In the genomic region with DNA sequence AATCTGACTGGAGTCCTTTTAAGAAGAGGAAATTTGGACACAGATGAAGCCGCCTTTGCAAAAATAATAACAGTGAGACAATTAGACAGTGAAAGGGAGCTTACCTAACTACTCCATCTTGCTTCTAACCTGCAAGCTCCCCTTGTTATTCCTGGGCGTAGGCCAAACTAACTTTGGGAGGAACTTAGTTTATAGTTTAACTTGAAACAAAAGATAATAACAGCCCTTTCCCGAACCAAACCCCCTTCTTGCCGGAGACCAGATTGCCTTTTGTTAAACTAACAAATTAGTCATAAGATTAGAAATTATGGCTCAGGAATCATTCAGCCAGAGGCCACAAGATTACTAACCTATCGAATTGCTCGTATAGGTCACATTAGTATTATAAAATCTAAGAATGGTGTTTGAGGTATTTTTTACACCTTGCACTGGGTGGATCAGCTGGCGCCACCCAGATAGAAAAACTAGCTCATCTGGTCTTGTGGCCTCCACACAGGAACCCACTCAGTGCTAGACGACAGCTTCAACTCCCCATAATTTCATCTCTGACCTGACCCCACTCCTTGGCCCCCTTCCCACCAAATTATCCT, we compare ENCODE assay signal across 1 cellular context.
TF ChIP-seq lines count a peak whose summit lies in the region.

No MANE protein-coding gene starts in this region.

TF ChIP-seq in IMR-90, 13 proteins besides CTCF, POLR2A, EP300 and RAD21 (continued from another document):
- TF ChIP-seq, protein P1, sequence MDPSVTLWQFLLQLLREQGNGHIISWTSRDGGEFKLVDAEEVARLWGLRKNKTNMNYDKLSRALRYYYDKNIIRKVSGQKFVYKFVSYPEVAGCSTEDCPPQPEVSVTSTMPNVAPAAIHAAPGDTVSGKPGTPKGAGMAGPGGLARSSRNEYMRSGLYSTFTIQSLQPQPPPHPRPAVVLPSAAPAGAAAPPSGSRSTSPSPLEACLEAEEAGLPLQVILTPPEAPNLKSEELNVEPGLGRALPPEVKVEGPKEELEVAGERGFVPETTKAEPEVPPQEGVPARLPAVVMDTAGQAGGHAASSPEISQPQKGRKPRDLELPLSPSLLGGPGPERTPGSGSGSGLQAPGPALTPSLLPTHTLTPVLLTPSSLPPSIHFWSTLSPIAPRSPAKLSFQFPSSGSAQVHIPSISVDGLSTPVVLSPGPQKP (IDR thresholded peaks at IDR 0.05; ENCODE audit: borderline replicate concordance, low read depth, low read length) = no peak
- no peak for TF ChIP-seq RCOR1 (IDR thresholded peaks at IDR 0.05; ENCODE audit: insufficient replicate concordance, low read length)
- no peak for TF ChIP-seq CHD1 (IDR thresholded peaks at IDR 0.05; ENCODE audit: low read depth, low read length)
- TF ChIP-seq MAFK (IDR thresholded peaks at IDR 0.05; ENCODE audit: low read depth, low read length) = no peak
- TF ChIP-seq SMC3 (IDR thresholded peaks at IDR 0.05; ENCODE audit: low read depth, low read length) = no peak
- no peak for TF ChIP-seq CEBPB (IDR thresholded peaks at IDR 0.05; ENCODE audit: low read depth, low read length)
TF ChIP-seq in IMR-90: peak in this region for 0.
